ENCODE assay signal across 8 cellular contexts in the genomic region with DNA sequence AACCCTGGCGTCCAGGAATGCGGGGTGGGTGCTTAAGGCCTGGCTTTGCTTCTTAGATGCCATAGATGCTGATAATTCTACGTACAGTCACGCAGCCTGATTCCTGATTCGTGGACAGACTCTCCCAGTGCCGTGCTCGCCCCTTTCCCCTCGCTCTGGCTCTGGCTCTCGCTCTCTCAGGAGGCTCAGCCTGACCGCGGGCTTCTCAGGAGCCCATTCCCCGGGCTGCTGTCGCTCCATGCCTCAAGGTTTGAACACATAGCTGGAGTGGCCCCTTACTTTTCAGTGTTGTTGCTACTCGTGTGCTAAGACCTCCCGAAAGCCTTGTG. TPM values are rescaled to one million over a fixed set of nuclear protein-coding genes. Genes with fewer than 3 reads are reported as not detected.
A peak's percentile ranks its signal among the peaks of the same experiment; 100 is the strongest.
DNase-seq lines count a peak whose midpoint lies in the region; ATAC-seq and TF ChIP-seq lines count a peak whose summit lies in the region.

No MANE protein-coding gene starts in this region.

- H3K9me3 ChIP-seq in T-helper 17 cell (ENCODE audit: control insufficient read depth, low read length, poor library complexity, severe bottlenecking): no peaks in the 10 kb centered on the region

- ATAC-seq in GM18508 (IDR thresholded peaks at IDR 0.05; ENCODE audit: insufficient read depth, unreplicated experiment) (peak; percentile 22), HG03045 (IDR thresholded peaks at IDR 0.05; ENCODE audit: unreplicated experiment) (peak; percentile 35), T-helper 17 cell (peak; percentile 24)

- peaks cover 9% of the 10 kb centered on the region for H3K4me1 Mint-ChIP-seq in T-helper 17 cell

- DNase-seq in AG08395 (ENCODE audit: low spot score): peak; percentile 31
- no peak for DNase-seq in T-helper 17 cell
- DNase-seq in fibroblast of pulmonary artery (ENCODE audit: low read depth): peak; percentile 21
- peak; percentile 30 for DNase-seq in occipital lobe (lab: John Stamatoyannopoulos, UW)
- no peak for DNase-seq in pons (ENCODE audit: low spot score)
- no peak for DNase-seq in NCI-H1436 (lab: John Stamatoyannopoulos, UW)

- peak overlapping the region; percentile 91 for H3K4me3 Mint-ChIP-seq in T-helper 17 cell

- no peaks in the 10 kb centered on the region for H3K36me3 Mint-ChIP-seq in T-helper 17 cell (ENCODE audit: low read depth)

- H3K4me3 ChIP-seq in fibroblast of pulmonary artery (replicated peaks; ENCODE audit: low read depth, low read length): peak overlapping the region; percentile 49

- H3K27me3 Mint-ChIP-seq in T-helper 17 cell: no peaks in the 10 kb centered on the region

- TF ChIP-seq CTCF in fibroblast of pulmonary artery (IDR thresholded peaks at IDR 0.05; ENCODE audit: low read length, missing control alignments): no peak

- peak overlapping the region; percentile 95 for H3K27ac Mint-ChIP-seq in T-helper 17 cell

RNA-seq across cellular contexts. Expression of a gene that starts 0.8 kb away (rescaled TPM):
- total RNA-seq in T-helper 17 cell (1 to 10 TPM; 1.4 to 1.5 TPM), occipital lobe (5.0 TPM)

RNA-seq across cellular contexts. Expression of a gene that starts 59.2 kb away (rescaled TPM):
- 1 to 10 TPM; 6.6 to 7.7 TPM for total RNA-seq in T-helper 17 cell
- 12.9 TPM for total RNA-seq in occipital lobe

Comparison
In these comparisons a context has a peak if more than half of its experiments do, and no peak if none do; other contexts are left out.
1. DNase-seq: peak in AG08395 (single experiment), fibroblast of pulmonary artery (single experiment) and occipital lobe (single experiment); none in T-helper 17 cell (0 of 3), pons (single experiment) and NCI-H1436 (single experiment).
2. Peak in every context shown above with its lines, with median percentiles within 50 percentile points of each other: ATAC-seq.